ENCODE assay signal across 11 cellular contexts in the genomic region with DNA sequence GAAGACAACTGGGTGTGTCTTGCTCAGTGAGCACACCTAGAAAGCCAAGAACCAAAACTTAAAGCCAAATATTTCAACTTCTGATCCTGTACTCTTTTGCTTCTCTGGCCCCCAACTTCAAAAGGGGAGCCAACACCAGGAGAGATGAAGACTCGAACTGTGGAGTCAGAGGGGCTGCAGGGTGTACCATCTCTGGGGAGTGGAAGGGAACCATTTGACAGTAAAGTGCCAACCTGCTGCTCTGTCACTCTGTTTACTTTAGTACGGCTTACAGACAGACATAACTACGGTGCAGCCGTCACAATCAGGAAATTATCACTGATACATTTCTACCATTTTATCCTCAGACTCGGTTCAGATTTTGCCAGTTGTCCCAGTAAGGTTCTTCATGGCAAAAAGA. TPM values are rescaled to one million over a fixed set of nuclear protein-coding genes. Genes with fewer than 3 reads are reported as not detected.
DNase-seq lines count a peak whose midpoint lies in the region; ATAC-seq, FAIRE-seq and TF ChIP-seq lines count a peak whose summit lies in the region.
"Had no signal": no experiment of that assay in that cellular context is flagged by ENCODE, and none has a peak within 500 bp of the region (broad histone marks: within the 10 kb centered on the region; RNA-seq: fewer than 3 reads in every experiment).

No MANE protein-coding gene starts in this region.

- no peaks in the 10 kb centered on the region for H3K27me3 Mint-ChIP-seq in neural crest cell (ENCODE audit: low read depth)

- H3K9ac ChIP-seq in KMS-11 (no peak overlapping the region), GM12878 (ENCODE audit: control insufficient read depth, insufficient read depth, low read length) (no peak overlapping the region)

- DNase-seq in GM12878 (ENCODE audit: low read depth, low spot score) (no peak), neural crest cell (ENCODE audit: low read depth, low spot score) (no peak), KG1 (lab: John Stamatoyannopoulos, UW) (no peak), vagina (ENCODE audit: extremely low spot score in 2 of 2) (no peak), spleen (no peak)
- DNase-seq: GDM1; NCI-H226; stimulated activated CD4-positive, alpha-beta T cell treated with anti-CD3 and anti-CD28 coated beads, Interleukin-4, amount 100 ng/mL, for 1 hour had no signal

- H4K20me1 ChIP-seq in DOHH2 (ENCODE audit: control insufficient read depth, insufficient read depth, low read depth, low read length) = no peaks in the 10 kb centered on the region
- H4K20me1 ChIP-seq in KMS-11 (ENCODE audit: insufficient read depth) = no peaks in the 10 kb centered on the region
- no peaks in the 10 kb centered on the region for H4K20me1 ChIP-seq in GM12878 (ENCODE audit: control insufficient read depth, insufficient read depth)

- H3K4me3 ChIP-seq in DOHH2 (ENCODE audit: low read length) (peak overlapping the region; percentile 26), KMS-11 (IDR thresholded peaks at IDR 0.05; ENCODE audit: insufficient read depth, low read depth, low read length) (no peak overlapping the region), GM12878 (peak overlapping the region; percentile 42), vagina (no peak overlapping the region), spleen (peak overlapping the region in 2 of 8 donors; percentile 93)

- peaks cover 37% of the 10 kb centered on the region for H3K4me1 Mint-ChIP-seq in neural crest cell

- POLR2A ChIA-PET in GM12878 (lab: Charles Lee) = no interaction called here

- peaks cover 4% of the 10 kb centered on the region for H3K9me3 Mint-ChIP-seq in neural crest cell

- H3K4me1 ChIP-seq in DOHH2 (ENCODE audit: control insufficient read depth, low read length) (peaks cover 17% of the 10 kb centered on the region), KMS-11 (ENCODE audit: low read depth, poor library complexity, severe bottlenecking) (peaks cover 14% of the 10 kb centered on the region), GM12878 (ENCODE audit: control insufficient read depth, insufficient read depth, low read length) (no peaks in the 10 kb centered on the region), vagina (peaks cover 29% of the 10 kb centered on the region), spleen (peaks cover 5 to 73% (median 36%) of the 10 kb centered on the region in 6 donors)

- H3K4me2 ChIP-seq in DOHH2 (ENCODE audit: low read length) (peak overlapping the region; percentile 70), KMS-11 (peak overlapping the region; percentile 45; the same call in 1 of the 2 replicates), GM12878 (ENCODE audit: control insufficient read depth, insufficient read depth) (peak overlapping the region; percentile 71)

- no peak for FAIRE-seq in GM12878 (lab: Jason Lieb, UNC)

- no peak for TF ChIP-seq RAD21 in GM12878 (IDR thresholded peaks at IDR 0.05; ENCODE audit: insufficient read depth, low read depth, low read length)

- RAD21 ChIA-PET in GM12878 (lab: Charles Lee; ENCODE audit: unreplicated experiment) = no interaction called here

- WGBS in GM12878 (ENCODE audit: insufficient coverage, insufficient replicate concordance, low lambda C conversion rate, missing lambda C conversion rate) = 80% methylated on average over 5 of the region's 5 CpGs
- WGBS in spleen, 5 donors = 84 to 93% (median 90%) methylated on average over 5 of the region's 5 CpGs

- no peak for ATAC-seq in GM12878

- H2AFZ ChIP-seq in KMS-11 (ENCODE audit: low read depth) (no peak overlapping the region), GM12878 (ENCODE audit: control insufficient read depth, low read depth, low read length) (no peak overlapping the region)

- H3K36me3 Mint-ChIP-seq in neural crest cell (ENCODE audit: low read depth) = peaks cover 19% of the 10 kb centered on the region

- CTCF ChIA-PET in GM12878 (lab: Yijun Ruan, JAX) = interaction anchor here (1.0 kb wide), 1 partner anchor 50 kb away, joined by 3 read pairs; no protein-coding TSS in a partner anchor

- H3K9me2 ChIP-seq in DOHH2 (replicated peaks; ENCODE audit: control insufficient read depth, low read length) = no peaks in the 10 kb centered on the region

- no peaks in the 10 kb centered on the region for H3K9me3 ChIP-seq in DOHH2 (ENCODE audit: control insufficient read depth, insufficient read depth, low read length)
- H3K9me3 ChIP-seq in GM12878 (replicated peaks; ENCODE audit: control insufficient read depth, insufficient read depth, low read length) = no peaks in the 10 kb centered on the region; the same call in 2 of the 3 replicates
- no peaks in the 10 kb centered on the region for H3K9me3 ChIP-seq in vagina
- no peaks in the 10 kb centered on the region for H3K9me3 ChIP-seq in spleen
- H3K9me3 ChIP-seq: neutrophil had no signal

- in situ Hi-C loops in GM12878 (cut with MboI) = no loop called here

- H3K4me3 Mint-ChIP-seq in neural crest cell = peak overlapping the region; percentile 100

- no peak for TF ChIP-seq POLR2A in GM12878 (IDR thresholded peaks at IDR 0.05; ENCODE audit: low read depth, low read length)
- no peak for TF ChIP-seq POLR2A in vagina (IDR thresholded peaks at IDR 0.05)
- TF ChIP-seq POLR2A in spleen (IDR thresholded peaks at IDR 0.05) = no peak

- peaks cover 51% of the 10 kb centered on the region for H3K79me2 ChIP-seq in DOHH2 (ENCODE audit: control insufficient read depth, low read length)
- H3K79me2 ChIP-seq in KMS-11 (ENCODE audit: insufficient read depth, low read depth) = peaks cover 15% of the 10 kb centered on the region; the same call in 1 of the 2 replicates
- peaks cover 38% of the 10 kb centered on the region for H3K79me2 ChIP-seq in GM12878 (ENCODE audit: control insufficient read depth, insufficient read depth, low read length)

- H3F3A ChIP-seq in DOHH2 (ENCODE audit: control insufficient read depth, insufficient read depth) = no peaks in the 10 kb centered on the region

- no TSS peak for BruUV-seq in GM12878 (replicated peaks; lab: Mats Ljungman, UMichigan)

- H3K36me3 ChIP-seq in DOHH2 (ENCODE audit: control insufficient read depth, low read length) (peaks cover 32% of the 10 kb centered on the region), KMS-11 (ENCODE audit: insufficient read depth) (no peaks in the 10 kb centered on the region), GM12878 (ENCODE audit: control insufficient read depth in 2 of 2, insufficient read depth in 2 of 2, low read length in 1 of 2) (peaks cover 0 to 2% of the 10 kb centered on the region in 2 experiments; a peak in 3 of 4 replicates), vagina (no peaks in the 10 kb centered on the region), spleen (peaks cover 0 to 52% (median 0%) of the 10 kb centered on the region in 6 donors)

- SMC1A ChIA-PET in GM12878 (lab: Charles Lee; ENCODE audit: uncharacterized antibody, unreplicated experiment) = interaction anchor here (0.8 kb wide), 1 partner anchor 13 kb away, joined by 3 read pairs; no protein-coding TSS in a partner anchor

- peak overlapping the region; percentile 13 for H3K27ac Mint-ChIP-seq in neural crest cell (ENCODE audit: unreplicated experiment)

- no peaks in the 10 kb centered on the region for H3K27me3 ChIP-seq in DOHH2 (ENCODE audit: control insufficient read depth, low read length)
- H3K27me3 ChIP-seq in KMS-11 (ENCODE audit: insufficient read depth, low read depth) = no peaks in the 10 kb centered on the region
- no peaks in the 10 kb centered on the region for H3K27me3 ChIP-seq in GM12878 (replicated peaks in 1 of 2; ENCODE audit: control insufficient read depth in 2 of 2, insufficient read depth in 2 of 2, low read length in 1 of 2)
- H3K27me3 ChIP-seq in vagina = no peaks in the 10 kb centered on the region
- H3K27me3 ChIP-seq in spleen (replicated peaks in 1 of 7) = no peaks in the 10 kb centered on the region
- H3K27me3 ChIP-seq: neutrophil had no signal

- TF ChIP-seq EP300 in GM12878 (IDR thresholded peaks at IDR 0.05; ENCODE audit: borderline replicate concordance in 1 of 2, control insufficient read depth in 1 of 2, low read depth in 2 of 2, low read length in 2 of 2) = no peak

- intact Hi-C loops in GM12878 (cut with micrococcal nuclease; ENCODE audit: unreplicated experiment) (no loop called here), vagina (cut with DNase I) (no loop called here), spleen (cut with DNase I; ENCODE audit: low total_unique reads) (loop anchor here (10.0 kb wide), 1 partner anchor 60 kb away; a partner anchor contains a TSS)

- TF ChIP-seq CTCF in DOHH2 (IDR thresholded peaks at IDR 0.05; ENCODE audit: low read depth, low read length, poor library complexity, severe bottlenecking) (no peak), KMS-11 (conservative IDR thresholded peaks at IDR 0.05; ENCODE audit: low read depth, low read length) (no peak), GM12878 (IDR thresholded peaks at IDR 0.05 in 2 of 3, conservative IDR thresholded peaks at IDR 0.05 in 1 of 3; ENCODE audit: control insufficient read depth in 2 of 3, extremely low read depth in 1 of 3, insufficient read depth in 1 of 3, low read depth in 3 of 3, low read length in 3 of 3) (no peak), neural crest cell (conservative IDR thresholded peaks at IDR 0.05) (no peak), vagina (IDR thresholded peaks at IDR 0.05) (no peak), spleen (IDR thresholded peaks at IDR 0.05 in 8 of 11, conservative IDR thresholded peaks at IDR 0.05 in 3 of 11) (no peak)

- H3K27ac ChIP-seq in DOHH2 (ENCODE audit: low read depth, low read length) (no peak overlapping the region), KMS-11 (no peak overlapping the region), GM12878 (ENCODE audit: control insufficient read depth, insufficient read depth) (no peak overlapping the region), vagina (no peak overlapping the region), spleen (no peak overlapping the region)
- H3K27ac ChIP-seq: neutrophil had no signal

RNA-seq across cellular contexts. Expression of a gene that starts 1.6 kb away (rescaled TPM):
- total RNA-seq in GM12878 (2013; cell fraction: nucleolus; rRNA removed) = 111 TPM in 2 replicates
- 39.1 and 44.7 TPM in 2 replicates for total RNA-seq in GM12878 (2014; rRNA removed)
- 32.8 and 34.8 TPM in 2 replicates for total RNA-seq in GM12878 (2014; rRNA removed; fragmentation: Illumina TruSeq; extraction: Trizol)
- total RNA-seq in GM12878 (2021) = 46.8 and 50.0 TPM in 2 replicates
- 26.0 TPM for polyA plus RNA-seq in GM12878 (2011; ENCODE audit: low read depth)
- 72.6 and 91.4 TPM in 2 replicates for polyA plus RNA-seq in GM12878 (2011; rRNA removed)
- polyA plus RNA-seq in GM12878 (2011; cell fraction: cytosol; rRNA removed) = 39.7 and 54.9 TPM in 2 replicates
- 48.6 and 55.9 TPM in 2 replicates for polyA plus RNA-seq in GM12878 (2011; cell fraction: nucleus; rRNA removed)
- 17.4 and 30.4 TPM in 2 replicates for polyA plus RNA-seq in GM12878 (2012)
- polyA plus RNA-seq in GM12878 (2014; fragmentation: Illumina TruSeq; extraction: Trizol) = 41.8 and 48.7 TPM in 2 replicates
- polyA plus RNA-seq in GM12878 (2014; fragmentation: Nextera tagmentation; extraction: Ambion mirVana) = 10 to 100 TPM; 15.2 to 19.1 TPM
- 38.0 and 43.8 TPM in 2 replicates for polyA plus RNA-seq in GM12878 (2014; rRNA removed)
- 100 to 1,000 TPM in 1 of 2 experiments, 10 to 100 TPM in 1; 92.9 to 110 TPM for polyA plus RNA-seq in GM12878 (2016; fragmentation: Nextera tagmentation; extraction: Ambion mirVana)
- 48.4 and 54.1 TPM in 2 replicates for polyA minus RNA-seq in GM12878 (2011; rRNA and poly(A)+ RNA removed)
- polyA minus RNA-seq in GM12878 (2011; cell fraction: cytosol; rRNA and poly(A)+ RNA removed) = 17.4 and 33.4 TPM in 2 replicates
- 25.0 and 42.4 TPM in 2 replicates for polyA minus RNA-seq in GM12878 (2011; cell fraction: nucleus; rRNA and poly(A)+ RNA removed)
- 51.9 and 53.8 TPM in 2 replicates for total RNA-seq in neural crest cell
- 13.0 TPM for total RNA-seq in vagina
- total RNA-seq in spleen = 10 to 100 TPM; 14.6 to 24.9 (median 22.0) TPM
- polyA plus RNA-seq in spleen = 10 to 100 TPM in 1 of 3 donors, 1 to 10 TPM in 2; 4.9 to 10.2 (median 7.4) TPM

Comparison
In these comparisons a context has a peak if more than half of its experiments do, and no peak if none do; other contexts are left out.
1. H3K4me3 ChIP-seq: peak in DOHH2 (single experiment) and GM12878 (single experiment); none in KMS-11 (single experiment) and vagina (0 of 2).
2. Peak in every context shown above with its lines, with median percentiles within 50 percentile points of each other: H3K4me2 ChIP-seq.